ENCODE assay signal across 15 cellular contexts in the genomic region with DNA sequence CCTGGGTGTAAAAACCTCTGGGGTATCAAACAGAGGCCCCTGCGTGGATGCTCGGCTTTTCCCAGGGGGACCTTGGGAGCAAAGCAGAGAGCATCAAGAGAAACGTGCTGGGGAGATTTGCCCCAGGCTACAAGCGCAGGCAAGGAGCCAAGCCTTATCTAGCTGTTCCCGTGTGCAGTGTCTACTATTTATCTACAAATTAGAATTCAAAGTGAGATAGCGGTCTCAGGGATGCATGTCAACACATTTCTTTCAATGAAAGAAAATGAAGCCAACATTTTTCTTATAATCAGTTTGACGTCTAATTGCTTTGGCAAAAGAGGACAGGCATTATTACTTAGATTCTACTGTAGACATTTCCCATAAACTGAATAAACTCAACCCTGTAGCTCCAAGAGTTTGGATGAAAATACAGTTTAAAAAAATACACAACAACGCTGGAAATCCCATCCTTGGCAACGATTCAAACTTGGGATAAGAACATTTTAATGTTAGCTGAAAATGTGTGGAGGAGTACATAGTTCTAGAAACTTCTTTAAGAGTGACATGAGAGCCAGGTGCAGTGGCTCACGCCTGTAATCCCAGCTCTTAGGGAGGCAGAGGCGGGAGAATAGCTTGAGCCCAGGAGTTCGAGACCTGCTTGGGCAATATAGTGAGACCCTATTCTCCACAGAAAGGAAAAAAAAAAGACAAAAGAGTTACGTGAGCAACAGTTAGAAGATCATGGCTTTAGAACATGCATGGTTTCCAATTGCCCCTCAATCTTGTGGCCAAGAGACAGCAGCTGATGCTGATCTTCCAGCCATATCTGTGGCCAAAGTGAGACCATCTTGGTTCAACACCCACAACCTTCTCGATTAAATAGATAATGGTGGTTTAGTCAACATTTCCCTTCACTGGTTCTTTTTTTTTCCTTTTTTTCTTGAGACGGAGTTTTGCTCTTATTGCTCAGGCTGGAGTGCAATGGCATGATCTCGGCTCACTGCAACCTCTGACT. TPM values are rescaled to one million over a fixed set of nuclear protein-coding genes. Genes with fewer than 3 reads are reported as not detected.
DNase-seq lines count a peak whose midpoint lies in the region; ATAC-seq and TF ChIP-seq lines count a peak whose summit lies in the region.
"Had no signal": no experiment of that assay in that cellular context is flagged by ENCODE, and none has a peak within 500 bp of the region (broad histone marks: within the 10 kb centered on the region; RNA-seq: fewer than 3 reads in every experiment).

No MANE protein-coding gene starts in this region.

- TF ChIP-seq CTCF in right atrium auricular region (IDR thresholded peaks at IDR 0.05), result no peak
- no peak for TF ChIP-seq CTCF in fibroblast of pulmonary artery (IDR thresholded peaks at IDR 0.05; ENCODE audit: low read length, missing control alignments)
- TF ChIP-seq CTCF in testis (IDR thresholded peaks at IDR 0.05), result no peak

- no peaks in the 10 kb centered on the region for H3K36me3 ChIP-seq in right atrium auricular region
- no peaks in the 10 kb centered on the region for H3K36me3 ChIP-seq in testis (ENCODE audit: low read depth, missing control alignments)

- H3K27ac ChIP-seq in right atrium auricular region (peak overlapping the region in 1 of 2 donors; percentile 10), testis (peak overlapping the region; percentile 16 to 68)
- H3K27ac ChIP-seq: psoas muscle had no signal

- intact Hi-C loops in left ventricle myocardium superior (cut with micrococcal nuclease), result no loop called here
- intact Hi-C loops in testis (cut with DNase I; ENCODE audit: low total_unique reads), result no loop called here

- H3K9me3 ChIP-seq in right atrium auricular region (no peaks in the 10 kb centered on the region), testis (no peaks in the 10 kb centered on the region)
- H3K9me3 ChIP-seq: psoas muscle had no signal

- 35 to 38% methylated on average over 16 of the region's 16 CpGs for WGBS in testis, 2 donors

- H3K27me3 ChIP-seq in right atrium auricular region, result no peaks in the 10 kb centered on the region
- H3K27me3 ChIP-seq in testis, result no peaks in the 10 kb centered on the region

- ATAC-seq in left ventricle myocardium superior (peak; percentile 27), GM18858 (IDR thresholded peaks at IDR 0.05; ENCODE audit: unreplicated experiment) (no peak)
- ATAC-seq: psoas muscle had no signal

- TF ChIP-seq POLR2A in testis (IDR thresholded peaks at IDR 0.05), result no peak

- H3K4me3 ChIP-seq in right atrium auricular region, result no peak overlapping the region
- no peak overlapping the region for H3K4me3 ChIP-seq in fibroblast of pulmonary artery (replicated peaks; ENCODE audit: low read depth, low read length)
- H3K4me3 ChIP-seq in testis, result no peak overlapping the region
- H3K4me3 ChIP-seq: psoas muscle had no signal

- DNase-seq in left ventricle myocardium superior, result no peak
- DNase-seq in right atrium auricular region (ENCODE audit: low spot score), result no peak
- DNase-seq in NCI-H345 treated with DMSO at 0.1 percent for 48 hours (lab: John Stamatoyannopoulos, UW; ENCODE audit: unreplicated experiment), result peak; percentile 44
- peak; percentile 63 for DNase-seq in fibroblast of pulmonary artery (ENCODE audit: low read depth)
- DNase-seq in testis, result peak; percentile 80
- DNase-seq in dermis blood vessel endothelial cell, result no peak
- no peak for DNase-seq in AML-193 (lab: John Stamatoyannopoulos, UW)
- DNase-seq: activated naive CD4-positive, alpha-beta T cell treated with anti-CD3 and anti-CD28 coated beads, Interleukin-2, amount 10 ng/mL, durations not matched to agents 7 days and 5 days; caudate nucleus; effector CD8-positive, alpha-beta T cell; psoas muscle; stimulated activated CD4-positive, alpha-beta T cell treated with anti-CD3 and anti-CD28 coated beads, Interleukin-12 subunit alpha, Interleukin-12 subunit beta, amount 100 ng/mL, for 4 hours; stimulated activated naive CD4-positive, alpha-beta T cell treated with Interleukin-2 at 50 U/mL for 16 hours had no signal

- H3K4me1 ChIP-seq in right atrium auricular region (peaks cover 0 to 27% of the 10 kb centered on the region in 2 donors), testis (peaks cover 30% of the 10 kb centered on the region)
- H3K4me1 ChIP-seq: psoas muscle had no signal

RNA-seq across cellular contexts. Expression of gene SPNS3, which starts 7.2 kb away (rescaled TPM):
- 1.0 TPM for total RNA-seq in left ventricle myocardium superior
- not detected for total RNA-seq in right atrium auricular region
- total RNA-seq in testis, result 1 to 10 TPM in 1 of 2 donors, under 1 TPM in 1; 0.39 to 1.4 TPM
- polyA plus RNA-seq in testis (ENCODE audit: insufficient read depth, low read depth, low replicate concordance), result 0.75 TPM
- 0.23 and 0.34 TPM in 2 replicates for total RNA-seq in dermis blood vessel endothelial cell
- total RNA-seq: psoas muscle, RPMI7951 had no signal

RNA-seq across cellular contexts. Expression of gene SPNS2, which starts 57.7 kb away (rescaled TPM):
- total RNA-seq in left ventricle myocardium superior (12.7 TPM), right atrium auricular region (10 to 100 TPM in 1 of 2 donors, 1 to 10 TPM in 1; 7.2 to 16.8 TPM), testis (1 to 10 TPM; 6.7 to 8.0 TPM), dermis blood vessel endothelial cell (84.6 and 122 TPM in 2 replicates)
- 11.5 TPM for polyA plus RNA-seq in testis (ENCODE audit: insufficient read depth, low read depth, low replicate concordance)
- total RNA-seq: RPMI7951 had no signal

Comparison
In these comparisons a context has a peak if more than half of its experiments do, and no peak if none do; other contexts are left out.
1. DNase-seq: peak in NCI-H345 treated with DMSO at 0.1 percent for 48 hours (single experiment), fibroblast of pulmonary artery (single experiment) and testis (single experiment); none in left ventricle myocardium superior (single experiment), right atrium auricular region (single experiment), dermis blood vessel endothelial cell (single experiment) and AML-193 (0 of 2).